In the genomic region with DNA sequence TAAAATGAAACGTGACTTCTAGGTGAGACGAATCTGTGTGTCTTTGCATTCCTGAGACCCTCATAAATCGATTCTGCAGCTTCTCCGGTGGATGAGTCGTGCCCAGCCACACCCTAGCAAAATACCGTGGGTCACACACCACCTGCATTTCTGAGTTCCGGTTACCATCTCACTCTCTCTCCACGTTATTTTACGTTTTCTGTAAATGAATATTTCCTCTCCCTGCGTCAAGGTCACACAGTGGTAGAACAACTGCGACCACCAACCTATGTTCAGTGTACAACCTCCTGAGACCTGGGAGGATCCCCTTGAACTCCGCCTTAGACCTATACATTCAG, we compare ENCODE assay signal across 8 cellular contexts. TPM values are rescaled to one million over a fixed set of nuclear protein-coding genes. Genes with fewer than 3 reads are reported as not detected.
A peak's percentile ranks its signal among the peaks of the same experiment; 100 is the strongest.
DNase-seq lines count a peak whose midpoint lies in the region; ATAC-seq and TF ChIP-seq lines count a peak whose summit lies in the region.

No MANE protein-coding gene starts in this region.

- no peak for ATAC-seq in body of pancreas
- no peak for ATAC-seq in HG02763 (IDR thresholded peaks at IDR 0.05; ENCODE audit: unreplicated experiment)

- H3K9me3 ChIP-seq in HEK293 (ENCODE audit: control insufficient read depth, insufficient read depth, low read depth, low read length) (no peaks in the 10 kb centered on the region), body of pancreas (no peaks in the 10 kb centered on the region)

- WGBS in body of pancreas, 2 donors: 2% methylated on average over 12 of the region's 12 CpGs
- no CpG with 5 or more reads among the region's 12 CpGs for WGBS in mesendoderm (ENCODE audit: extremely low coverage, insufficient coverage, low lambda C conversion rate)

- H3K27ac ChIP-seq in ACC112 (ENCODE audit: low read depth, low read length) (peak overlapping the region; percentile 73; the same call in 1 of the 2 replicates), HEK293 (ENCODE audit: extremely low read depth, low read depth, low read length) (peak overlapping the region; percentile 99), body of pancreas (peak overlapping the region; percentile 91 to 98 (median 96)), mesendoderm (ENCODE audit: low read depth, low read length) (peak overlapping the region; percentile 98)

- no peak for TF ChIP-seq CTCF in HEK293 (tag by site-specific recombination; IDR thresholded peaks at IDR 0.05)
- TF ChIP-seq CTCF in body of pancreas (IDR thresholded peaks at IDR 0.05): no peak

- H4K8ac ChIP-seq in mesendoderm (ENCODE audit: low read depth, low read length): no peak overlapping the region

- no peak overlapping the region for H2AFZ ChIP-seq in ACC112 (ENCODE audit: low read length, unreplicated experiment)

- POLR2A ChIA-PET in HEK293 (lab: Yijun Ruan, JAX): interaction anchor here (1.0 to 2.3 kb wide), 6 partner anchors 10 to 284 kb away, joined by 3 to 10 read pairs (median 5); partner anchors contain the start of genes DEPDC5 and PISD

- H3K27me3 ChIP-seq in ACC112 (ENCODE audit: insufficient read depth, low read length) (no peaks in the 10 kb centered on the region), body of pancreas (no peaks in the 10 kb centered on the region), mesendoderm (ENCODE audit: insufficient read depth, low read length, poor library complexity) (no peaks in the 10 kb centered on the region)

- H2BK120ac ChIP-seq in mesendoderm (ENCODE audit: low read depth, low read length): no peak overlapping the region

- no peak overlapping the region for H2BK15ac ChIP-seq in mesendoderm (replicated peaks; ENCODE audit: low read depth)

- H3K18ac ChIP-seq in mesendoderm (ENCODE audit: low read length): peak overlapping the region; percentile 77

- peak overlapping the region; percentile 91 for H3K23ac ChIP-seq in mesendoderm (ENCODE audit: low read length)

- H2AK5ac ChIP-seq in mesendoderm (ENCODE audit: low read length): peak overlapping the region; percentile 67

- DNase-seq in body of pancreas: peak in 2 of 4 donors; percentile 16 to 19
- no peak for DNase-seq in mesendoderm
- DNase-seq in NK-92 (lab: John Stamatoyannopoulos, UW; ENCODE audit: unreplicated experiment): no peak
- DNase-seq in NCI-H1092 (lab: John Stamatoyannopoulos, UW): no peak
- DNase-seq in activated CD4-positive, alpha-beta T cell treated with anti-CD3 and anti-CD28 coated beads for 48 hours: no peak

- CTCF ChIA-PET in HEK293 (lab: Yijun Ruan, JAX): interaction anchor here (0.7 to 2.7 kb wide), 7 partner anchors 10 to 682 kb away, joined by 3 to 10 read pairs (median 3); no protein-coding TSS in a partner anchor

- H3K4me1 ChIP-seq in ACC112 (ENCODE audit: control insufficient read depth, insufficient read depth, low read length, unreplicated experiment): peaks cover 11% of the 10 kb centered on the region
- H3K4me1 ChIP-seq in HEK293 (ENCODE audit: control insufficient read depth, insufficient read depth, low read length): peaks cover 12% of the 10 kb centered on the region; the same call in 1 of the 2 replicates
- peaks cover 36% of the 10 kb centered on the region for H3K4me1 ChIP-seq in body of pancreas
- H3K4me1 ChIP-seq in mesendoderm (ENCODE audit: control insufficient read depth, low read depth, low read length): no peaks in the 10 kb centered on the region

- peak overlapping the region; percentile 99 for H3K56ac ChIP-seq in mesendoderm (ENCODE audit: low read length)

- H3K9ac ChIP-seq in mesendoderm (ENCODE audit: low read length): peak overlapping the region; percentile 100

- peak overlapping the region; percentile 100 for H3K4me3 ChIP-seq in ACC112 (ENCODE audit: low read depth, low read length)
- H3K4me3 ChIP-seq in HEK293 (ENCODE audit: low read depth, low read length): peak overlapping the region; percentile 83
- peak overlapping the region; percentile 55 to 71 for H3K4me3 ChIP-seq in body of pancreas
- peak overlapping the region; percentile 99 for H3K4me3 ChIP-seq in mesendoderm (ENCODE audit: low read length)

- H3K36me3 ChIP-seq in ACC112 (ENCODE audit: insufficient read depth, low read length): no peaks in the 10 kb centered on the region
- peaks cover 31 to 32% of the 10 kb centered on the region in 2 experiments for H3K36me3 ChIP-seq in HEK293 (ENCODE audit: control insufficient read depth in 2 of 2, insufficient read depth in 1 of 2, low read length in 2 of 2)
- H3K36me3 ChIP-seq in body of pancreas (replicated peaks in 1 of 2; ENCODE audit: insufficient read depth in 1 of 2, low read depth in 2 of 2): no peaks in the 10 kb centered on the region
- peaks cover 4% of the 10 kb centered on the region for H3K36me3 ChIP-seq in mesendoderm (ENCODE audit: control insufficient read depth, insufficient read depth, low read length)

- peak overlapping the region; percentile 82 for H3K4me2 ChIP-seq in mesendoderm (ENCODE audit: low read length)

- intact Hi-C loops in body of pancreas (cut with DNase I): no loop called here

- peaks cover 8% of the 10 kb centered on the region for H3K79me1 ChIP-seq in mesendoderm (ENCODE audit: low read length)

- no peak for TF ChIP-seq POLR2A in body of pancreas (IDR thresholded peaks at IDR 0.05)

- peaks cover 51% of the 10 kb centered on the region for H3K79me2 ChIP-seq in ACC112 (ENCODE audit: control insufficient read depth, insufficient read depth, low read length, unreplicated experiment)
- H3K79me2 ChIP-seq in mesendoderm (ENCODE audit: control insufficient read depth, insufficient read depth, low read length): peaks cover 53% of the 10 kb centered on the region

- peak overlapping the region; percentile 90 for H3K4ac ChIP-seq in mesendoderm (ENCODE audit: low read depth, low read length)

- peak overlapping the region; percentile 64 for H4K5ac ChIP-seq in mesendoderm (ENCODE audit: low read length)

- H2BK5ac ChIP-seq in mesendoderm (ENCODE audit: low read length): peak overlapping the region; percentile 54

TF ChIP-seq in HEK293, 187 proteins besides CTCF, POLR2A, EP300 and RAD21 (continues in another document):
- TF ChIP-seq KLF7 (tag by site-specific recombination; IDR thresholded peaks at IDR 0.05; ENCODE audit: borderline replicate concordance) (peak; percentile 49; the same call in 1 of the 2 replicates), ZNF704 (tag by site-specific recombination; IDR thresholded peaks at IDR 0.05) (no peak), ZNF302 (tag by site-specific recombination; IDR thresholded peaks at IDR 0.05; ENCODE audit: low read depth) (no peak), KLF9 (tag by site-specific recombination; IDR thresholded peaks at IDR 0.05; ENCODE audit: low read depth) (0 out of 2 replicates have a peak, but pooled peaks have one; percentile 8), ZNF221 (tag by site-specific recombination; IDR thresholded peaks at IDR 0.05; ENCODE audit: borderline replicate concordance) (no peak), ZNF624 (tag by site-specific recombination; IDR thresholded peaks at IDR 0.05) (no peak), ZNF660 (tag by site-specific recombination; IDR thresholded peaks at IDR 0.05) (no peak), ZNF175 (tag by site-specific recombination; IDR thresholded peaks at IDR 0.05) (no peak), ZEB2 (tag by site-specific recombination; IDR thresholded peaks at IDR 0.05) (no peak)
- TF ChIP-seq, protein P1, sequence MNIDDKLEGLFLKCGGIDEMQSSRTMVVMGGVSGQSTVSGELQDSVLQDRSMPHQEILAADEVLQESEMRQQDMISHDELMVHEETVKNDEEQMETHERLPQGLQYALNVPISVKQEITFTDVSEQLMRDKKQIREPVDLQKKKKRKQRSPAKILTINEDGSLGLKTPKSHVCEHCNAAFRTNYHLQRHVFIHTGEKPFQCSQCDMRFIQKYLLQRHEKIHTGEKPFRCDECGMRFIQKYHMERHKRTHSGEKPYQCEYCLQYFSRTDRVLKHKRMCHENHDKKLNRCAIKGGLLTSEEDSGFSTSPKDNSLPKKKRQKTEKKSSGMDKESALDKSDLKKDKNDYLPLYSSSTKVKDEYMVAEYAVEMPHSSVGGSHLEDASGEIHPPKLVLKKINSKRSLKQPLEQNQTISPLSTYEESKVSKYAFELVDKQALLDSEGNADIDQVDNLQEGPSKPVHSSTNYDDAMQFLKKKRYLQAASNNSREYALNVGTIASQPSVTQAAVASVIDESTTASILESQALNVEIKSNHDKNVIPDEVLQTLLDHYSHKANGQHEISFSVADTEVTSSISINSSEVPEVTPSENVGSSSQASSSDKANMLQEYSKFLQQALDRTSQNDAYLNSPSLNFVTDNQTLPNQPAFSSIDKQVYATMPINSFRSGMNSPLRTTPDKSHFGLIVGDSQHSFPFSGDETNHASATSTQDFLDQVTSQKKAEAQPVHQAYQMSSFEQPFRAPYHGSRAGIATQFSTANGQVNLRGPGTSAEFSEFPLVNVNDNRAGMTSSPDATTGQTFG (tag by site-specific recombination; IDR thresholded peaks at IDR 0.05; ENCODE audit: borderline replicate concordance): no peak

RNA-seq across cellular contexts. Expression of gene YWHAH, which starts 1.1 kb away (rescaled TPM):
- 10 to 100 TPM; 62.6 to 77.8 TPM for total RNA-seq in body of pancreas
- 233 TPM for polyA plus RNA-seq in mesendoderm (2013, experiment 1 of 2)
- 231 TPM for polyA plus RNA-seq in mesendoderm (2013, experiment 2 of 2)
